15 cellular contexts compared by ENCODE assay signal in the genomic region with DNA sequence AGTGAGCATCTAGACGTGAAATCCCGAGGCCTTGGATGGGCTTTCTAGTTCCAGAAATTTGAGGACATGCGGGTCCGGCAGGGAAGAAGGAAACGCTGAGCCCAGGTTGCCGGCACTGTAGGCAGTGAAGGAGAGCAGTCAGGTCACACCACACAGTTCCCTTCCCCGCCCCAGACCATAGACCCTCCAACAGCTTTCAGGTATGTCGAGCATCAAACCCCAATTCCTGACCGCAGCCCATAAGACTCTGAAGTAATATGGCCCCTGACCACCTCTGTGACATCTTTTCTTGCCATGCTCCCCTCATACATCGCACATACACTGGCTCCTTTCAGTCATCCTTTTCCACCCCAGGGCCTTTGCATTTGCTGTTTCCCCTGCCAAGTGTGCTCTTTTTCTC. TPM values are rescaled to one million over a fixed set of nuclear protein-coding genes. Genes with fewer than 3 reads are reported as not detected.
DNase-seq lines count a peak whose midpoint lies in the region; ATAC-seq lines count a peak whose summit lies in the region.
"Had no signal": no experiment of that assay in that cellular context is flagged by ENCODE, and none has a peak within 500 bp of the region (broad histone marks: within the 10 kb centered on the region; RNA-seq: fewer than 3 reads in every experiment).

No MANE protein-coding gene starts in this region.

- no peak overlapping the region for H3K4me2 ChIP-seq in trophoblast cell (ENCODE audit: low read length)
- H3K4me2 ChIP-seq: A549 had no signal

- CTCF ChIA-PET in CD4-positive, alpha-beta memory T cell (lab: Charles Lee; ENCODE audit: partially characterized antibody), result no interaction called here

- no peaks in the 10 kb centered on the region for H3K36me3 ChIP-seq in CD4-positive, alpha-beta memory T cell (ENCODE audit: insufficient read depth, low read length)
- H3K36me3 ChIP-seq in trophoblast cell (ENCODE audit: control insufficient read depth in 1 of 2, insufficient read depth in 2 of 2, low read length in 2 of 2), result no peaks in the 10 kb centered on the region

- H3K36me3 Mint-ChIP-seq in CD4-positive, alpha-beta memory T cell, result peaks cover 4 to 20% of the 10 kb centered on the region in 2 donors
- H3K36me3 Mint-ChIP-seq in T-helper 17 cell (ENCODE audit: low read depth) (peaks cover 6% of the 10 kb centered on the region), immature natural killer cell (peaks cover 0 to 9% (median 5%) of the 10 kb centered on the region in 3 donors)
- H3K36me3 Mint-ChIP-seq: CD4-positive, CD25-positive, alpha-beta regulatory T cell; IgD-negative memory B cell had no signal

- no peak overlapping the region for H2BK120ac ChIP-seq in trophoblast cell (ENCODE audit: insufficient read depth, low read length, poor library complexity)

- H3K27me3 ChIP-seq in CD4-positive, alpha-beta memory T cell (ENCODE audit: insufficient read depth, low read length), result no peaks in the 10 kb centered on the region
- H3K27me3 ChIP-seq in trophoblast cell (ENCODE audit: insufficient read depth, low read length), result no peaks in the 10 kb centered on the region

- H3K18ac ChIP-seq in trophoblast cell (ENCODE audit: low read length), result no peak overlapping the region

- H4K12ac ChIP-seq in trophoblast cell (ENCODE audit: low read depth, low read length), result no peak overlapping the region

- H3K23ac ChIP-seq in trophoblast cell (ENCODE audit: low read length), result no peak overlapping the region

- no peak overlapping the region for H3K9ac ChIP-seq in trophoblast cell (ENCODE audit: low read length)

- peak overlapping the region; percentile 23 for H2BK12ac ChIP-seq in trophoblast cell (ENCODE audit: low read length)

- H2BK5ac ChIP-seq in trophoblast cell (ENCODE audit: low read depth, low read length, poor library complexity), result no peak overlapping the region

- peaks cover 49% of the 10 kb centered on the region for H3K4me1 ChIP-seq in CD4-positive, alpha-beta memory T cell (ENCODE audit: insufficient read depth, low read length)
- H3K4me1 ChIP-seq in trophoblast cell (ENCODE audit: control insufficient read depth in 1 of 2, insufficient read depth in 2 of 2, low read length in 2 of 2), result peaks cover 0 to 3% of the 10 kb centered on the region in 2 experiments

- no peak overlapping the region for H2AFZ ChIP-seq in trophoblast cell (ENCODE audit: insufficient read depth, low read length, poor library complexity)

- no peak overlapping the region for H3K4ac ChIP-seq in trophoblast cell (ENCODE audit: low read depth, low read length)

- H3K27ac Mint-ChIP-seq in CD4-positive, alpha-beta memory T cell, result peak overlapping the region in 5 of 7 donors; percentile 44 to 92 (median 79)
- H3K27ac Mint-ChIP-seq in T-helper 17 cell, result peak overlapping the region; percentile 39
- peak overlapping the region in 5 of 6 donors; percentile 6 to 90 (median 42) for H3K27ac Mint-ChIP-seq in immature natural killer cell
- H3K27ac Mint-ChIP-seq: IgD-negative memory B cell had no signal

- no peak for ATAC-seq in T-helper 17 cell
- ATAC-seq in stimulated activated naive CD8-positive, alpha-beta T cell treated with anti-CD3 and anti-CD28 coated beads, Interleukin-15, Interleukin-2, amounts not matched to agents 100 U/mL and 50 U/mL, for 24 hours, result no peak
- no peak for ATAC-seq in HG02938 (IDR thresholded peaks at IDR 0.05; ENCODE audit: unreplicated experiment)
- ATAC-seq: A549, GM12878 had no signal

- H3K79me2 ChIP-seq in trophoblast cell (ENCODE audit: control insufficient read depth, insufficient read depth, low read length, poor library complexity), result no peaks in the 10 kb centered on the region

- H4K8ac ChIP-seq in trophoblast cell (ENCODE audit: low read depth, low read length), result no peak overlapping the region

- POLR2A ChIA-PET in CD4-positive, alpha-beta memory T cell (lab: Charles Lee; ENCODE audit: partially characterized antibody), result interaction anchor here (11.0 kb wide), 1 partner anchor 15 kb away, joined by 116 read pairs; no protein-coding TSS in a partner anchor

- DNase-seq in CD4-positive, alpha-beta memory T cell, result no peak
- no peak for DNase-seq in T-helper 17 cell
- DNase-seq in immature natural killer cell, result no peak
- DNase-seq in trophoblast cell, result no peak
- DNase-seq in substantia nigra (lab: John Stamatoyannopoulos, UW), result no peak
- no peak for DNase-seq in stimulated activated naive CD8-positive, alpha-beta T cell treated with anti-CD3 and anti-CD28 coated beads, Interleukin-15, Interleukin-2, amounts not matched to agents 100 U/mL and 50 U/mL, for 24 hours
- no peak for DNase-seq in stimulated activated CD4-positive, alpha-beta T cell treated with anti-CD3 and anti-CD28 coated beads, Interleukin-1b, Interleukin-23, amount 100 ng/mL, for 48 hours
- DNase-seq: CD4-positive, CD25-positive, alpha-beta regulatory T cell; DMS79; GOT3 had no signal

- H3K9me3 ChIP-seq in CD4-positive, alpha-beta memory T cell (ENCODE audit: control insufficient read depth in 1 of 2, low read length in 2 of 2), result no peaks in the 10 kb centered on the region
- H3K9me3 ChIP-seq in T-helper 17 cell (ENCODE audit: control insufficient read depth, low read length, poor library complexity, severe bottlenecking) (no peaks in the 10 kb centered on the region), trophoblast cell (ENCODE audit: insufficient read depth, low read depth, low read length) (no peaks in the 10 kb centered on the region)
- H3K9me3 ChIP-seq: A549 had no signal

- WGBS in trophoblast cell (ENCODE audit: extremely low coverage, insufficient coverage, insufficient read length), result no CpG with 5 or more reads among the region's 10 CpGs

- no peak overlapping the region for H3K27ac ChIP-seq in CD4-positive, alpha-beta memory T cell (ENCODE audit: low read depth, low read length)
- no peak overlapping the region for H3K27ac ChIP-seq in trophoblast cell (ENCODE audit: low read depth, low read length)
- H3K27ac ChIP-seq in substantia nigra (ENCODE audit: low read depth, low read length, poor library complexity, severe bottlenecking), result no peak overlapping the region
- H3K27ac ChIP-seq: A549 had no signal

- intact Hi-C loops in CD4-positive, alpha-beta memory T cell (cut with micrococcal nuclease), result no loop called here

- no peaks in the 10 kb centered on the region for H3K9me3 Mint-ChIP-seq in CD4-positive, alpha-beta memory T cell
- no peaks in the 10 kb centered on the region for H3K9me3 Mint-ChIP-seq in immature natural killer cell
- H3K9me3 Mint-ChIP-seq: CD4-positive, CD25-positive, alpha-beta regulatory T cell; IgD-negative memory B cell had no signal

- no peaks in the 10 kb centered on the region for H3K27me3 Mint-ChIP-seq in CD4-positive, alpha-beta memory T cell
- no peaks in the 10 kb centered on the region for H3K27me3 Mint-ChIP-seq in T-helper 17 cell
- H3K27me3 Mint-ChIP-seq in immature natural killer cell (ENCODE audit: low read depth in 3 of 3), result peaks cover 12 to 29% (median 14%) of the 10 kb centered on the region in 3 donors

- H4K91ac ChIP-seq in trophoblast cell (ENCODE audit: low read depth, low read length), result no peak overlapping the region

- H3K79me1 ChIP-seq in trophoblast cell (ENCODE audit: low read length), result no peaks in the 10 kb centered on the region

- H2AK5ac ChIP-seq in trophoblast cell (ENCODE audit: low read length), result no peak overlapping the region

- peak overlapping the region in 2 of 8 donors; percentile 12 to 15 for H3K4me3 Mint-ChIP-seq in CD4-positive, alpha-beta memory T cell
- H3K4me3 Mint-ChIP-seq in T-helper 17 cell, result no peak overlapping the region
- no peak overlapping the region for H3K4me3 Mint-ChIP-seq in immature natural killer cell
- H3K4me3 Mint-ChIP-seq: CD4-positive, CD25-positive, alpha-beta regulatory T cell; IgD-negative memory B cell had no signal

- H3K14ac ChIP-seq in trophoblast cell (ENCODE audit: low read length), result no peak overlapping the region

- peaks cover 33 to 74% (median 53%) of the 10 kb centered on the region in 4 donors for H3K4me1 Mint-ChIP-seq in CD4-positive, alpha-beta memory T cell
- peaks cover 34% of the 10 kb centered on the region for H3K4me1 Mint-ChIP-seq in T-helper 17 cell
- H3K4me1 Mint-ChIP-seq in immature natural killer cell, result peaks cover 58 to 69% of the 10 kb centered on the region in 2 donors

- no peak overlapping the region for H3K4me3 ChIP-seq in CD4-positive, alpha-beta memory T cell (ENCODE audit: low read length in 2 of 2)
- H3K4me3 ChIP-seq in trophoblast cell (ENCODE audit: low read depth, low read length), result no peak overlapping the region
- H3K4me3 ChIP-seq: A549, GM12878 had no signal

RNA-seq across cellular contexts. Expression of a gene that starts 23.0 kb away (rescaled TPM):
- total RNA-seq in CD4-positive, alpha-beta memory T cell, result 1 to 10 TPM; 7.8 to 8.4 TPM
- polyA plus RNA-seq in CD4-positive, alpha-beta memory T cell, result under 1 TPM in 1 of 2 donors, not detected in 1; 0.20 TPM
- 1 to 10 TPM; 2.6 to 2.7 TPM for total RNA-seq in T-helper 17 cell
- under 1 TPM; 0.10 to 0.19 (median 0.16) TPM for polyA plus RNA-seq in immature natural killer cell
- 5.1 and 5.4 TPM in 2 replicates for polyA plus RNA-seq in trophoblast cell (2013)
- total RNA-seq: HT1080 had no signal
- polyA plus RNA-seq: IgD-negative memory B cell had no signal
